ENCODE assay signal across 1 cellular context in genomic region chr1:93082313-93082712, GRCh38.
TF ChIP-seq lines count a peak whose summit lies in the region.

No MANE protein-coding gene starts in this region.

TF ChIP-seq in HepG2, 621 proteins besides CTCF, POLR2A, EP300 and RAD21 (continued from another document):
- TF ChIP-seq ZNF770 (CRISPR knock-in tag; IDR thresholded peaks at IDR 0.05) (peak; percentile 32; the same call in 1 of the 2 replicates), CHD4 (IDR thresholded peaks at IDR 0.05; ENCODE audit: borderline replicate concordance, low read length) (no peak)
